20 cellular contexts compared by ENCODE assay signal in genomic region chr14:43411841-43412240, GRCh38.
"Had no signal": no experiment of that assay in that cellular context is flagged by ENCODE, and none has a peak within 500 bp of the region (broad histone marks: within the 10 kb centered on the region; RNA-seq: fewer than 3 reads in every experiment).

No MANE protein-coding gene starts in this region.

- H3K27ac ChIP-seq: ascending aorta, brain microvascular endothelial cell, left ventricle myocardium inferior, right lobe of liver, tibial nerve, VCaP had no signal

- H3K27me3 ChIP-seq: ascending aorta, brain microvascular endothelial cell, right lobe of liver, tibial nerve had no signal

- DNase-seq: activated CD4-positive, alpha-beta T cell treated with anti-CD3 and anti-CD28 coated beads for 4 hours; activated CD4-positive, alpha-beta T cell treated with anti-CD3 and anti-CD28 coated beads, Interleukin-2, amount 50 U/mL, for 4 hours; activated naive CD4-positive, alpha-beta T cell; activated T-cell treated with anti-CD3 and anti-CD28 coated beads for 4 hours; activated T-cell treated with anti-CD3 and anti-CD28 coated beads, Interleukin-2, amount 50 U/mL, for 72 hours; brain microvascular endothelial cell; caudate nucleus; endodermal cell; islet precursor cell; left ventricle myocardium inferior; right lobe of liver; stimulated activated CD4-positive, alpha-beta T cell treated with anti-CD3 and anti-CD28 coated beads, Interleukin-2, amount 100 ng/mL, for 48 hours; stimulated activated naive CD4-positive, alpha-beta T cell treated with Interleukin-2 at 50 U/mL for 16 hours; T-helper 9 cell had no signal

- H3K4me1 ChIP-seq: ascending aorta, left ventricle myocardium inferior, right lobe of liver, tibial nerve had no signal

- H3K36me3 ChIP-seq: ascending aorta, brain microvascular endothelial cell, left ventricle myocardium inferior, right lobe of liver, tibial nerve had no signal

- ATAC-seq: activated naive CD4-positive, alpha-beta T cell treated with anti-CD3 and anti-CD28 coated beads, Interleukin-2, amount 50 U/mL, for 72 hours; activated T-cell treated with anti-CD3 and anti-CD28 coated beads, Interleukin-2, amount 50 U/mL, for 72 hours; esophagus mucosa; right lobe of liver had no signal

- H3K4me3 ChIP-seq: ascending aorta, left ventricle myocardium inferior, lung, right lobe of liver, tibial nerve had no signal

- H3K9me3 ChIP-seq: ascending aorta, left ventricle myocardium inferior, right lobe of liver, tibial nerve had no signal
